9 cellular contexts compared by ENCODE assay signal in the genomic region with DNA sequence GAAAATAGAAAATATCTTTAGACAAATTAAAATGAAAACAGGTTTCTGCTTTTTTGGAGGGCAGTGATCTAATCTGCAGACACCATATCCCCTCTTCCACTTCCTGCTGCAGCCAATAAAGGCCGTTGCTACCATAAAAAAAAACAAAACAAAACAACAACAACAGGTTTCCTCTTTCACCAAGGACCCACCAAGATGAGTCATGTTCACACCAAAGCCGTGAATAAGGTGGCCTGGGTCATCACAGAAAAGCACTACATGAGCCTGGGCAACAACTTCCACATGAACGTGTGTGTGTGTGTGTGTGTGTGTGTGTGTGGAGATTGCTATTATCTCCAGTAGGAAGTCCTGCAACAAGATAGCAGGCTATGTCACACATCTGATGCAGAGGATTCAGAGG. TPM values are rescaled to one million over a fixed set of nuclear protein-coding genes. Genes with fewer than 3 reads are reported as not detected.
A peak's percentile ranks its signal among the peaks of the same experiment; 100 is the strongest.
DNase-seq lines count a peak whose midpoint lies in the region; ATAC-seq and TF ChIP-seq lines count a peak whose summit lies in the region.
"Had no signal": no experiment of that assay in that cellular context is flagged by ENCODE, and none has a peak within 500 bp of the region (broad histone marks: within the 10 kb centered on the region; RNA-seq: fewer than 3 reads in every experiment).

No MANE protein-coding gene starts in this region.

- no peaks in the 10 kb centered on the region for H3K9me2 ChIP-seq in Karpas-422 (replicated peaks; ENCODE audit: insufficient read depth, low read length)

- no peaks in the 10 kb centered on the region for H3K27me3 ChIP-seq in Karpas-422 (ENCODE audit: low read length)

- H3K9me3 ChIP-seq in Karpas-422 (ENCODE audit: low read length): no peaks in the 10 kb centered on the region

- H3K4me3 ChIP-seq in fibroblast of mammary gland (ENCODE audit: control insufficient read depth, low read depth, low read length) (no peak overlapping the region), Karpas-422 (ENCODE audit: low read length) (no peak overlapping the region)

- no peak overlapping the region for H3K9ac ChIP-seq in Karpas-422 (ENCODE audit: low read length)

- no peaks in the 10 kb centered on the region for H3K79me2 ChIP-seq in Karpas-422 (ENCODE audit: low read length)

- DNase-seq in DMS53 (lab: John Stamatoyannopoulos, UW) (peak; percentile 90), fibroblast of mammary gland (ENCODE audit: low read depth) (peak; percentile 3), Karpas-422 (no peak), NCI-H187 (lab: John Stamatoyannopoulos, UW) (no peak), AG20443 (ENCODE audit: low spot score) (no peak)
- no peak for DNase-seq in activated CD4-positive, CD25-positive, alpha-beta regulatory T cell treated with anti-CD3 and anti-CD28 coated beads, Interleukin-2, amount 50 U/mL, for 72 hours

- H2AFZ ChIP-seq in Karpas-422 (ENCODE audit: low read length): no peak overlapping the region

- H4K20me1 ChIP-seq in Karpas-422 (ENCODE audit: insufficient read depth, low read depth, low read length): no peaks in the 10 kb centered on the region

- H3K36me3 ChIP-seq in Karpas-422 (ENCODE audit: insufficient read depth, low read length): no peaks in the 10 kb centered on the region

- ATAC-seq in GM21360 (IDR thresholded peaks at IDR 0.05; ENCODE audit: unreplicated experiment): peak; percentile 85
- peak; percentile 85 for ATAC-seq in HG03575 (IDR thresholded peaks at IDR 0.05; ENCODE audit: extremely low read depth, insufficient number of reproducible peaks, low FRiP score, unreplicated experiment)
- ATAC-seq: WTC11 had no signal

- no peak overlapping the region for H3K27ac ChIP-seq in Karpas-422 (ENCODE audit: low read length)

- TF ChIP-seq CTCF in fibroblast of mammary gland (conservative IDR thresholded peaks at IDR 0.05; ENCODE audit: control insufficient read depth, insufficient read depth, low read depth, low read length): no peak

- H3K4me2 ChIP-seq in Karpas-422 (ENCODE audit: low read depth, low read length, poor library complexity, severe bottlenecking): no peak overlapping the region

- H3K4me1 ChIP-seq in Karpas-422 (ENCODE audit: low read length): no peaks in the 10 kb centered on the region

RNA-seq across cellular contexts. Expression of a gene that starts 24.8 kb away (rescaled TPM):
- total RNA-seq in Karpas-422 (2014; rRNA removed; shearing (Covaris generic); ENCODE audit: low replicate concordance): not detected in 2 replicates

Comparison
In these comparisons a context has a peak if more than half of its experiments do, and no peak if none do; other contexts are left out.
1. DNase-seq: peak in DMS53 (single experiment) and fibroblast of mammary gland (single experiment); none in activated CD4-positive, CD25-positive, alpha-beta regulatory T cell treated with anti-CD3 and anti-CD28 coated beads, Interleukin-2, amount 50 U/mL, for 72 hours (single experiment), Karpas-422 (single experiment), NCI-H187 (0 of 2) and AG20443 (single experiment).